ENCODE assay signal across 9 cellular contexts in the genomic region with DNA sequence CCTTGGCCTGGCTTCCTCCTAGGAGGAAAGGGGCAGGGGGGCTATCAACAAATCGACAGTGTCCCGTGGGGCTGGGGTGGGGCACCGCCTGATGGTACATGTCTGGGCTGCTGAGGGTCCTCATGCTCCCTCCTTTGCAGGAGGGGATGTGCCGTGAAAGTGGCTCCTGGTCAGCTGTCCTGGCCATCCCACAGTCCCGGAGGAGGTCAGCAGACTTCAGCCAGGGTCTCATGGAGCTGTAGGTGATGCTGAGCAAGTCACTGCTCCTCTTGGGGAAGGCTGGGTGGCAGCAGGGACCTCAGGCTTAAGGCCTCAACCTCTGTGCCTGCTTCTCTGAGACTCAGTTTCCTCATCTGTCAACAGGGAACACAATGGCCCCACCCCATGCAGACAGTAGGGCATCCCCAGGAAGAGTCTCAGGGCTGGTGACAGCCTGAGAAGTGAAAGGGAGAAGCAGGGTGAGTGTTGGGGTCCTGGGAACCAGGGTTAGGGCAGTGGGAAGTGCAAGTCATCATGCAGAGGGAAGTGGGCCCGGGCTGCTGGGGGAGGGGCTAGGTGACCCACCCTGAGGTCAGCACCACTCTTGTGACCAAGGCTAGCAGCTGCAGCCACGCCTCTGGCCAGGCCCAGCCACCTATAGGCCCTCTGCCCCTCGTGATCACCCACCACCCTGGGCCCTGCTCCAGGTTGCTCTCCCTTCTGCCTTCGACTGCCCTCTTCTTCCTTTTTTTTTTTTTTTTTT. TPM values are rescaled to one million over a fixed set of nuclear protein-coding genes. Genes with fewer than 3 reads are reported as not detected.
DNase-seq lines count a peak whose midpoint lies in the region; ATAC-seq and TF ChIP-seq lines count a peak whose summit lies in the region.
"Had no signal": no experiment of that assay in that cellular context is flagged by ENCODE, and none has a peak within 500 bp of the region (broad histone marks: within the 10 kb centered on the region; RNA-seq: fewer than 3 reads in every experiment).

No MANE protein-coding gene starts in this region.

- CTCF ChIA-PET in activated naive CD4-positive, alpha-beta T cell treated with anti-CD3 and anti-CD28 coated beads, Interleukin-2, amount 10 ng/mL, durations not matched to agents 7 days and 5 days (lab: Charles Lee), result interaction anchor here (0.6 to 1.6 kb wide), 4 partner anchors 13 to 172 kb away, joined by 3 to 5 read pairs (median 3); no protein-coding TSS in a partner anchor

- H3K36me3 Mint-ChIP-seq in activated naive CD4-positive, alpha-beta T cell treated with anti-CD3 and anti-CD28 coated beads, Interleukin-2, amount 10 ng/mL, durations not matched to agents 7 days and 5 days, result no peaks in the 10 kb centered on the region

- H2AFZ ChIP-seq in parathyroid adenoma, result no peak overlapping the region

- DNase-seq in AML-193 (lab: John Stamatoyannopoulos, UW) (peak; percentile 81 to 90), RPMI8226 (peak; percentile 71), Right ventricle myocardium superior (peak; percentile 91), cortex of kidney (lab: John Stamatoyannopoulos, UW) (no peak), NCI-H2196 treated with DMSO at 0.1 percent for 48 hours (lab: John Stamatoyannopoulos, UW; ENCODE audit: unreplicated experiment) (no peak), HUDEP-2 (lab: John Stamatoyannopoulos, UW; ENCODE audit: unreplicated experiment in 76 of 76) (no peak)
- no peak for DNase-seq in activated naive CD4-positive, alpha-beta T cell treated with anti-CD3 and anti-CD28 coated beads, Interleukin-2, amount 10 ng/mL, durations not matched to agents 7 days and 5 days
- DNase-seq: NCI-H345 had no signal

- no peaks in the 10 kb centered on the region for H3K36me3 ChIP-seq in parathyroid adenoma (ENCODE audit: control insufficient read depth, insufficient read depth, low read length)

- H3K4me3 ChIP-seq in parathyroid adenoma (ENCODE audit: low read depth, low read length), result no peak overlapping the region

- H3K4me2 ChIP-seq in parathyroid adenoma (ENCODE audit: low read length), result no peak overlapping the region

- H3K9ac ChIP-seq in parathyroid adenoma, result no peak overlapping the region

- H3K4me3 Mint-ChIP-seq in activated naive CD4-positive, alpha-beta T cell treated with anti-CD3 and anti-CD28 coated beads, Interleukin-2, amount 10 ng/mL, durations not matched to agents 7 days and 5 days, result no peak overlapping the region

- TF ChIP-seq CTCF in parathyroid adenoma (IDR thresholded peaks at IDR 0.05), result no peak

- intact Hi-C loops in Right ventricle myocardium superior (cut with DNase I), result no loop called here

- H3K79me2 ChIP-seq in parathyroid adenoma, result no peaks in the 10 kb centered on the region

- no peaks in the 10 kb centered on the region for H3K9me3 Mint-ChIP-seq in activated naive CD4-positive, alpha-beta T cell treated with anti-CD3 and anti-CD28 coated beads, Interleukin-2, amount 10 ng/mL, durations not matched to agents 7 days and 5 days

- H3K27ac ChIP-seq in parathyroid adenoma, result peak overlapping the region; percentile 55

- peaks cover 17% of the 10 kb centered on the region for H3K4me1 ChIP-seq in parathyroid adenoma

- peaks cover 9% of the 10 kb centered on the region for H3K4me1 Mint-ChIP-seq in activated naive CD4-positive, alpha-beta T cell treated with anti-CD3 and anti-CD28 coated beads, Interleukin-2, amount 10 ng/mL, durations not matched to agents 7 days and 5 days

- H3K27ac Mint-ChIP-seq in activated naive CD4-positive, alpha-beta T cell treated with anti-CD3 and anti-CD28 coated beads, Interleukin-2, amount 10 ng/mL, durations not matched to agents 7 days and 5 days, result no peak overlapping the region

- no peaks in the 10 kb centered on the region for H3K27me3 ChIP-seq in parathyroid adenoma (ENCODE audit: control insufficient read depth, insufficient read depth, low read length)

- no peaks in the 10 kb centered on the region for H3K9me3 ChIP-seq in parathyroid adenoma (ENCODE audit: control insufficient read depth, low read length)

- peak; percentile 5 for ATAC-seq in Right ventricle myocardium superior (ENCODE audit: poor library complexity)

- H3K27me3 Mint-ChIP-seq in activated naive CD4-positive, alpha-beta T cell treated with anti-CD3 and anti-CD28 coated beads, Interleukin-2, amount 10 ng/mL, durations not matched to agents 7 days and 5 days, result peaks cover 55% of the 10 kb centered on the region

RNA-seq across cellular contexts. Expression of a gene that starts 4.4 kb away (rescaled TPM):
- 46.7 TPM for total RNA-seq in Right ventricle myocardium superior

RNA-seq across cellular contexts. Expression of a gene that starts 24.3 kb away (rescaled TPM):
- total RNA-seq in Right ventricle myocardium superior, result 0.38 TPM

RNA-seq across cellular contexts. Expression of a gene that starts 34.8 kb away (rescaled TPM):
- total RNA-seq in Right ventricle myocardium superior, result not detected

Comparison
In these comparisons a context has a peak if more than half of its experiments do, and no peak if none do; other contexts are left out.
1. DNase-seq: peak in AML-193 (2 of 2), RPMI8226 (single experiment) and Right ventricle myocardium superior (single experiment); none in activated naive CD4-positive, alpha-beta T cell treated with anti-CD3 and anti-CD28 coated beads, Interleukin-2, amount 10 ng/mL, durations not matched to agents 7 days and 5 days (single experiment), cortex of kidney (single experiment), NCI-H2196 treated with DMSO at 0.1 percent for 48 hours (single experiment) and HUDEP-2 (0 of 76).